ENCODE assay signal across 10 cellular contexts in the genomic region with DNA sequence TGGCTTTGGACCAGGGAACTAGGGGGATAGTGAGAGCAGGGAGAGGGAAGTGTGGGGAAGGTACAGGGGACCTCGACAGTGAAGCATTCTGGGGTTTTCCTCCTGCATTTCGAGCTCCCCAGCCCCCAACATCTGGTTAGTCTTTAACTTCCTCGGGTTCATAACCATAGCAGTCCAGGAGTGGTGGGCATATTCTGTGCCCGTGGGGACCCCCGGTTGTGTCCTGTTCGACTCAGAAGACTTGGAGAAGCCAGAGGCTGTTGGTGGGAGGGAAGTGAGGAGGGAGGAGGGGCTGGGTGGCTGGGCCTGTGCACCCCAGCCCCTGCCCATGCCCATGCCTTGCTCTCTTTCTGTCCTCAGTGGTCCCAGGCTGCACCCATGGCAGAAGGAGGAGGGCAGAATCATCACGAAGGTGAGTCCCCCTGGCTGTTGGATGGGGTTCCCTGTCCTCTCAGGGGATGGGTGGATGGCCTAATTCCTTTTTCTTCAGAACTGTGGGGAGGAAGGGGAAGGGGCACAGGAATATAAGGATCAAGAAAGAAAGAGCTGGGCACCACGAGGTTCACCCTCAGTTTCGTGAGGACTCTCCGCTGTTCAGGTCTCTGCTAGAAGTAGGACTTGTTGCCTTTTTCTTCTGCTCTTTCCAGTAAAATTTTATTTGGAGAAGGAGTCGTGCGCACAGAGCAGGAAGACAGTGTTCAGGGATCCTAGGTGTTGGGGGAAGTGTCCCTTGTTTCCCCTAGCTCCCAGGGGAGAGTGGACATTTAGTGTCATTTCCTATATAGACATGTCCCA. TPM values are rescaled to one million over a fixed set of nuclear protein-coding genes. Genes with fewer than 3 reads are reported as not detected.
DNase-seq lines count a peak whose midpoint lies in the region; ATAC-seq and TF ChIP-seq lines count a peak whose summit lies in the region.
"Had no signal": no experiment of that assay in that cellular context is flagged by ENCODE, and none has a peak within 500 bp of the region (broad histone marks: within the 10 kb centered on the region; RNA-seq: fewer than 3 reads in every experiment).

No MANE protein-coding gene starts in this region.

- peaks cover 74 to 92% (median 86%) of the 10 kb centered on the region in 11 experiments for H4K20me1 ChIP-seq in BLaER1 treated with 17β-estradiol and CSF1 and Interleukin-3, amounts not matched to agents 10 nM and 100 nM
- H4K20me1 ChIP-seq in MM.1S (ENCODE audit: insufficient read depth, low read length) = peaks cover 6% of the 10 kb centered on the region; the same call in 1 of the 2 replicates

- peaks cover 9% of the 10 kb centered on the region for H3K36me3 Mint-ChIP-seq in osteocyte (ENCODE audit: unreplicated experiment)

- peak overlapping the region; percentile 89 to 100 (median 98) for H3K4me3 ChIP-seq in BLaER1 treated with 17β-estradiol and CSF1 and Interleukin-3, amounts not matched to agents 10 nM and 100 nM
- peak overlapping the region; percentile 73 for H3K4me3 ChIP-seq in MM.1S (ENCODE audit: low read length)
- peak overlapping the region; percentile 73 for H3K4me3 ChIP-seq in endocrine pancreas (ENCODE audit: control insufficient read depth, insufficient read depth, low read length)

- peaks cover 46 to 69% (median 59%) of the 10 kb centered on the region in 10 experiments for H3K4me1 ChIP-seq in BLaER1 treated with 17β-estradiol and CSF1 and Interleukin-3, amounts not matched to agents 10 nM and 100 nM
- H3K4me1 ChIP-seq in MM.1S (ENCODE audit: low read length) (peaks cover 22% of the 10 kb centered on the region), endocrine pancreas (ENCODE audit: control insufficient read depth, insufficient read depth, low read length) (no peaks in the 10 kb centered on the region)

- H3K27ac Mint-ChIP-seq in osteocyte (ENCODE audit: unreplicated experiment) = no peak overlapping the region
- H3K27ac Mint-ChIP-seq: activated B cell treated with CpG ODN at 0.5 μM for 24 hours had no signal

- no peaks in the 10 kb centered on the region for H3K9me3 Mint-ChIP-seq in osteocyte (ENCODE audit: unreplicated experiment)
- H3K9me3 Mint-ChIP-seq: activated B cell treated with CpG ODN at 0.5 μM for 24 hours had no signal

- H3K4me2 ChIP-seq in BLaER1 treated with 17β-estradiol and CSF1 and Interleukin-3, amounts not matched to agents 10 nM and 100 nM = peak overlapping the region; percentile 89 to 100 (median 98)
- peak overlapping the region; percentile 83 for H3K4me2 ChIP-seq in MM.1S (ENCODE audit: low read depth, low read length)

- H3K9me2 ChIP-seq in MM.1S (replicated peaks; ENCODE audit: insufficient read depth, low read length) = no peaks in the 10 kb centered on the region

- no peaks in the 10 kb centered on the region for H3K27me3 ChIP-seq in BLaER1 treated with 17β-estradiol and CSF1 and Interleukin-3, amounts not matched to agents 10 nM and 100 nM
- H3K27me3 ChIP-seq in MM.1S (replicated peaks; ENCODE audit: insufficient read depth, low read length) (no peaks in the 10 kb centered on the region), endocrine pancreas (ENCODE audit: control insufficient read depth, insufficient read depth, low read length) (no peaks in the 10 kb centered on the region)

- no peak for TF ChIP-seq CTCF in MM.1S (IDR thresholded peaks at IDR 0.05; ENCODE audit: low read length)
- no peak for TF ChIP-seq CTCF in osteocyte (IDR thresholded peaks at IDR 0.05)

- H3K9me3 ChIP-seq in BLaER1 treated with 17β-estradiol and CSF1 and Interleukin-3, amounts not matched to agents 10 nM and 100 nM (replicated peaks in 1 of 11) = no peaks in the 10 kb centered on the region
- no peaks in the 10 kb centered on the region for H3K9me3 ChIP-seq in MM.1S (replicated peaks; ENCODE audit: insufficient read depth, low read length)
- no peaks in the 10 kb centered on the region for H3K9me3 ChIP-seq in endocrine pancreas (ENCODE audit: control insufficient read depth, low read length)

- H3K4me3 Mint-ChIP-seq in osteocyte (ENCODE audit: unreplicated experiment) = peak overlapping the region; percentile 93

- H2AFZ ChIP-seq in MM.1S (ENCODE audit: low read length) = 0 out of 2 replicates have a peak overlapping the region, but pooled peaks have one; percentile 8

- H3K36me3 ChIP-seq in BLaER1 treated with 17β-estradiol and CSF1 and Interleukin-3, amounts not matched to agents 10 nM and 100 nM = peaks cover 28 to 67% (median 50%) of the 10 kb centered on the region in 11 experiments
- H3K36me3 ChIP-seq in MM.1S (replicated peaks; ENCODE audit: insufficient read depth, low read length) = peaks cover 8% of the 10 kb centered on the region; the same call in 1 of the 2 replicates
- H3K36me3 ChIP-seq in endocrine pancreas (ENCODE audit: control insufficient read depth, insufficient read depth, low read length) = peaks cover 3% of the 10 kb centered on the region

- peak overlapping the region; percentile 93 to 100 (median 96) for H3K9ac ChIP-seq in BLaER1 treated with 17β-estradiol and CSF1 and Interleukin-3, amounts not matched to agents 10 nM and 100 nM
- H3K9ac ChIP-seq in MM.1S (ENCODE audit: low read length) (peak overlapping the region; percentile 100; the same call in 1 of the 2 replicates), endocrine pancreas (ENCODE audit: control insufficient read depth, insufficient read depth, low read length) (peak overlapping the region; percentile 95)

- no peak for ATAC-seq in HG02981 (IDR thresholded peaks at IDR 0.05; ENCODE audit: unreplicated experiment)

- peak overlapping the region in 10 of 11 experiments; percentile 39 to 99 (median 96); a peak in 19 of 22 replicates for H3K27ac ChIP-seq in BLaER1 treated with 17β-estradiol and CSF1 and Interleukin-3, amounts not matched to agents 10 nM and 100 nM
- peak overlapping the region; percentile 92; the same call in 1 of the 2 replicates for H3K27ac ChIP-seq in MM.1S (ENCODE audit: low read length)

- peaks cover 18% of the 10 kb centered on the region for H3F3A ChIP-seq in MM.1S (ENCODE audit: insufficient read depth, low read length)

- DNase-seq in MM.1S (no peak), osteocyte (ENCODE audit: extremely low spot score, unreplicated experiment) (no peak), erythroblast (lab: John Stamatoyannopoulos, UW) (no peak), SK-N-DZ (ENCODE audit: low spot score) (no peak), NCI-H2107 (lab: John Stamatoyannopoulos, UW) (no peak)
- DNase-seq: NCI-H1436 treated with DMSO at 0.1 percent for 48 hours had no signal

- no peak for TF ChIP-seq POLR2A in erythroblast (IDR thresholded peaks at IDR 0.05; ENCODE audit: low read length)

- H3K27me3 Mint-ChIP-seq in osteocyte (ENCODE audit: unreplicated experiment) = no peaks in the 10 kb centered on the region

- peaks cover 90% of the 10 kb centered on the region for H3K79me2 ChIP-seq in MM.1S (ENCODE audit: low read length)

- H3K4me1 Mint-ChIP-seq in osteocyte (ENCODE audit: unreplicated experiment) = peaks cover 46% of the 10 kb centered on the region

RNA-seq across cellular contexts. Expression of gene VEGFA, which starts 4.2 kb away (rescaled TPM):
- total RNA-seq in osteocyte = 59.5 and 69.7 TPM in 2 replicates
- 25.1 and 28.9 TPM in 2 replicates for polyA plus RNA-seq in SK-N-DZ (2014; cell fraction: cytosol; rRNA removed)
- polyA plus RNA-seq in SK-N-DZ (2014; cell fraction: nucleus; rRNA removed) = 138 and 142 TPM in 2 replicates
